ENCODE assay signal across 30 cellular contexts in genomic region chr10:63280386-63280785, GRCh38.
"Had no signal": no experiment of that assay in that cellular context is flagged by ENCODE, and none has a peak within 500 bp of the region (broad histone marks: within the 10 kb centered on the region; RNA-seq: fewer than 3 reads in every experiment).

No MANE protein-coding gene starts in this region.

- H3K27me3 Mint-ChIP-seq: progenitor cell of endocrine pancreas; stimulated activated memory B cell treated with anti-CD40 and anti-IgM and Interleukin-4, amounts not matched to agents 10 μg/mL and 1 μg/mL and 100 μg/mL, for 72 hours; stimulated activated naive CD8-positive, alpha-beta T cell treated with anti-CD3 and anti-CD28 coated beads, Interleukin-15, amount 100 ng/mL, for 72 hours; type B pancreatic cell had no signal

- H3K4me3 ChIP-seq: neural progenitor cell, ovary, psoas muscle, skin epidermis, smooth muscle cell, spleen, suprapubic skin, testis, tibial artery, transverse colon, upper lobe of right lung, uterus had no signal

- H3K4me2 ChIP-seq: neural progenitor cell, smooth muscle cell had no signal

- DNase-seq: natural killer cell; occipital lobe; ovary; psoas muscle; right cardiac atrium; spleen; stimulated activated CD4-positive, alpha-beta T cell treated with anti-CD3 and anti-CD28 coated beads, Interleukin-12 subunit alpha, Interleukin-12 subunit beta, amount 100 ng/mL, for 4 hours; stimulated activated CD4-positive, alpha-beta T cell treated with anti-CD3 and anti-CD28 coated beads, Interleukin-1b, Interleukin-23, amount 100 ng/mL, for 48 hours; stimulated activated CD4-positive, alpha-beta T cell treated with anti-CD3 and anti-CD28 coated beads, Interleukin-4, amount 100 ng/mL, for 1 hour; stimulated activated CD4-positive, alpha-beta T cell treated with anti-CD3 and anti-CD28 coated beads, Interleukin-4, amount 100 ng/mL, for 4 hours; stimulated activated CD8-positive, alpha-beta memory T cell treated with anti-CD3 and anti-CD28 coated beads, Interleukin-4, amount 100 ng/mL, for 48 hours; stimulated activated naive CD4-positive, alpha-beta T cell; stimulated activated naive CD8-positive, alpha-beta T cell treated with anti-CD3 and anti-CD28 coated beads, Interleukin-15, amount 100 ng/mL, for 72 hours; stimulated activated naive CD8-positive, alpha-beta T cell treated with anti-CD3 and anti-CD28 coated beads, Interleukin-15, Interleukin-2, amounts not matched to agents 100 U/mL and 50 U/mL, for 24 hours; substantia nigra; testis; tibial artery; transverse colon; upper lobe of right lung; uterus had no signal

- H3K27me3 ChIP-seq: neural progenitor cell, ovary, spleen, suprapubic skin, testis, tibial artery, transverse colon, upper lobe of right lung, uterus had no signal

- H3K9me3 Mint-ChIP-seq: natural killer cell; nephron; neural progenitor cell; stimulated activated memory B cell treated with anti-CD40 and anti-IgM and Interleukin-4, amounts not matched to agents 10 μg/mL and 1 μg/mL and 100 μg/mL, for 72 hours; stimulated activated naive CD8-positive, alpha-beta T cell treated with anti-CD3 and anti-CD28 coated beads, Interleukin-15, amount 100 ng/mL, for 72 hours; type B pancreatic cell had no signal

- H3K4me3 Mint-ChIP-seq: natural killer cell; nephron; neural progenitor cell; stimulated activated memory B cell treated with anti-CD40 and anti-IgM and Interleukin-4, amounts not matched to agents 10 μg/mL and 1 μg/mL and 100 μg/mL, for 72 hours; stimulated activated naive CD8-positive, alpha-beta T cell treated with anti-CD3 and anti-CD28 coated beads, Interleukin-15, amount 100 ng/mL, for 72 hours; type B pancreatic cell had no signal

- H2AFZ ChIP-seq: neural progenitor cell, parathyroid adenoma had no signal

- H3K36me3 Mint-ChIP-seq: natural killer cell; stimulated activated memory B cell treated with anti-CD40 and anti-IgM and Interleukin-4, amounts not matched to agents 10 μg/mL and 1 μg/mL and 100 μg/mL, for 72 hours had no signal

- H3K36me3 ChIP-seq: neural progenitor cell, ovary, spleen, suprapubic skin, tibial artery, transverse colon, upper lobe of right lung, uterus had no signal

- H3K9me3 ChIP-seq: ovary, psoas muscle, spleen, suprapubic skin, testis, tibial artery, transverse colon, upper lobe of right lung, uterus had no signal

- H3K9ac ChIP-seq: neural progenitor cell, parathyroid adenoma had no signal

- H3K4me1 ChIP-seq: neural progenitor cell, parathyroid adenoma, psoas muscle, suprapubic skin, testis, upper lobe of right lung, uterus had no signal

- H3K4me1 Mint-ChIP-seq: natural killer cell, neural progenitor cell had no signal

- ATAC-seq: natural killer cell; psoas muscle; right cardiac atrium; sciatic nerve; stimulated activated memory B cell treated with anti-CD40 and anti-IgM and Interleukin-4, amounts not matched to agents 10 μg/mL and 1 μg/mL and 100 μg/mL, for 72 hours; stimulated activated naive CD8-positive, alpha-beta T cell treated with anti-CD3 and anti-CD28 coated beads, Interleukin-15, amount 100 ng/mL, for 72 hours; stimulated activated naive CD8-positive, alpha-beta T cell treated with anti-CD3 and anti-CD28 coated beads, Interleukin-15, Interleukin-2, amounts not matched to agents 100 U/mL and 50 U/mL, for 24 hours; upper lobe of right lung had no signal

- H3K27ac Mint-ChIP-seq: natural killer cell; nephron; neural progenitor cell; progenitor cell of endocrine pancreas; stimulated activated memory B cell treated with anti-CD40 and anti-IgM and Interleukin-4, amounts not matched to agents 10 μg/mL and 1 μg/mL and 100 μg/mL, for 72 hours; stimulated activated naive CD8-positive, alpha-beta T cell treated with anti-CD3 and anti-CD28 coated beads, Interleukin-15, amount 100 ng/mL, for 72 hours; type B pancreatic cell had no signal

- H3K27ac ChIP-seq: neural progenitor cell, ovary, parathyroid adenoma, psoas muscle, skin epidermis, spleen, suprapubic skin, testis, tibial artery, transverse colon, upper lobe of right lung, uterus had no signal
